ENCODE assay signal across 27 cellular contexts in the genomic region with DNA sequence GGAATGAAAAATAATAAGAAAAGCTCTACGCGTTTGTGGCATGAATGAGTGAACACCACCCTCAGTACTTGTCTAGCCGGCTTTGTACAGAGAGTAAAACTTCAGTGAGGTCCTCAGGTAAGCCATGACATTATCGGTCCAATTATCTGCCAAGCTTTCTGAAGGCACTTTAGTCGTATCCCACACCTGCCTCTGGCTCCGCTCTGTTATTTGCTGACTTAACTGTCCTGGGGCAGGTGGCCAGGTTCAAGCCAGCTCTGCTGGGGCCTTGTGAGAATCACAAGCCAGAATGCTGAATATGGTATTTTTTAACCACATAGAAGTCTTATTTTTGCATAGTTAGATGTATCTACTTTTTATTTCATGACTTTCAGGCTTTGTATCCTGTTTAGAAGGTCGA.
DNase-seq lines count a peak whose midpoint lies in the region; ATAC-seq and TF ChIP-seq lines count a peak whose summit lies in the region.
"Had no signal": no experiment of that assay in that cellular context is flagged by ENCODE, and none has a peak within 500 bp of the region (broad histone marks: within the 10 kb centered on the region; RNA-seq: fewer than 3 reads in every experiment).

No MANE protein-coding gene starts in this region.

- H4K20me1 ChIP-seq in KMS-11 (ENCODE audit: insufficient read depth) (no peaks in the 10 kb centered on the region), hepatocyte (ENCODE audit: insufficient read depth, poor library complexity, severe bottlenecking) (no peaks in the 10 kb centered on the region)

- TF ChIP-seq CTCF in KMS-11 (conservative IDR thresholded peaks at IDR 0.05; ENCODE audit: low read depth, low read length): no peak
- no peak for TF ChIP-seq CTCF in hepatocyte (IDR thresholded peaks at IDR 0.05; ENCODE audit: poor library complexity)

- no peak overlapping the region for H3K4me3 ChIP-seq in KMS-11 (IDR thresholded peaks at IDR 0.05; ENCODE audit: insufficient read depth, low read depth, low read length)
- no peak overlapping the region for H3K4me3 ChIP-seq in hepatocyte
- H3K4me3 ChIP-seq: HAP-1, tibial artery had no signal

- H2AFZ ChIP-seq in KMS-11 (ENCODE audit: low read depth) (no peak overlapping the region), hepatocyte (no peak overlapping the region)

- H3K27me3 ChIP-seq in KMS-11 (ENCODE audit: insufficient read depth, low read depth): no peaks in the 10 kb centered on the region
- H3K27me3 ChIP-seq in hepatocyte: no peaks in the 10 kb centered on the region
- H3K27me3 ChIP-seq: tibial artery had no signal

- WGBS in hepatocyte (ENCODE audit: low lambda C conversion rate, missing lambda C conversion rate): 90% methylated on average over 7 of the region's 7 CpGs

- H3K79me2 ChIP-seq in KMS-11 (ENCODE audit: insufficient read depth, low read depth): no peaks in the 10 kb centered on the region
- H3K79me2 ChIP-seq in hepatocyte: no peaks in the 10 kb centered on the region

- ATAC-seq in GM21515 (IDR thresholded peaks at IDR 0.05; ENCODE audit: unreplicated experiment) (no peak), GM21381 (IDR thresholded peaks at IDR 0.05; ENCODE audit: unreplicated experiment) (no peak)
- ATAC-seq: naive thymus-derived CD4-positive, alpha-beta T cell had no signal

- DNase-seq in DMS153 (lab: John Stamatoyannopoulos, UW) (peak; percentile 27), DMS153 treated with DMSO at 0.1 percent for 48 hours (lab: John Stamatoyannopoulos, UW; ENCODE audit: unreplicated experiment) (no peak), RPMI8226 (peak; percentile 94), hepatocyte (ENCODE audit: low spot score) (no peak), NCI-H748 (lab: John Stamatoyannopoulos, UW; ENCODE audit: unreplicated experiment) (no peak)
- DNase-seq: activated CD4-positive, CD25-positive, alpha-beta regulatory T cell; activated gamma-delta T cell; activated naive CD8-positive, alpha-beta T cell treated with anti-CD3 and anti-CD28 coated beads for 36 hours; activated T-cell treated with anti-CD3 and anti-CD28 coated beads, Interleukin-2, amount 50 U/mL, for 24 hours; anterior cingulate cortex; DMS79; GDM1; glutamatergic neuron; Kasumi-1; naive thymus-derived CD4-positive, alpha-beta T cell; NCI-H187 treated with DMSO at 0.1 percent for 48 hours; NCI-H526 treated with DMSO at 0.1 percent for 48 hours; SK-N-SH; stimulated activated CD4-positive, alpha-beta T cell treated with anti-CD3 and anti-CD28 coated beads, Interleukin-12 subunit alpha, Interleukin-12 subunit beta, amount 100 ng/mL, for 4 hours; stimulated activated CD4-positive, alpha-beta T cell treated with anti-CD3 and anti-CD28 coated beads, Interleukin-4, amount 100 ng/mL, for 1 hour; tibial artery had no signal

- no peaks in the 10 kb centered on the region for H3K9me2 ChIP-seq in hepatocyte (replicated peaks; ENCODE audit: insufficient read depth)
- H3K9me2 ChIP-seq: SK-N-SH had no signal

- H3K9ac ChIP-seq in KMS-11: no peak overlapping the region
- H3K9ac ChIP-seq: SK-N-SH had no signal

- H3K36me3 ChIP-seq in KMS-11 (ENCODE audit: insufficient read depth) (no peaks in the 10 kb centered on the region), hepatocyte (replicated peaks; ENCODE audit: insufficient read depth, low read depth) (no peaks in the 10 kb centered on the region)
- H3K36me3 ChIP-seq: HAP-1, neutrophil, tibial artery had no signal

- H3K27ac ChIP-seq in KMS-11: 0 out of 2 replicates have a peak overlapping the region, but pooled peaks have one; percentile 13
- peak overlapping the region; percentile 72 for H3K27ac ChIP-seq in hepatocyte
- H3K27ac ChIP-seq: 22Rv1, neutrophil, tibial artery had no signal

- peaks cover 22% of the 10 kb centered on the region for H3K4me1 ChIP-seq in KMS-11 (ENCODE audit: low read depth, poor library complexity, severe bottlenecking)
- peaks cover 7% of the 10 kb centered on the region for H3K4me1 ChIP-seq in hepatocyte (ENCODE audit: insufficient read depth)
- H3K4me1 ChIP-seq: HAP-1 had no signal

- H3K4me2 ChIP-seq in KMS-11 (peak overlapping the region; percentile 37; the same call in 1 of the 2 replicates), hepatocyte (no peak overlapping the region)
- H3K4me2 ChIP-seq: SK-N-SH had no signal

- H3K9me3 ChIP-seq in hepatocyte (ENCODE audit: low read depth): no peaks in the 10 kb centered on the region
- H3K9me3 ChIP-seq: HAP-1, neutrophil, SK-N-SH, tibial artery had no signal

Comparison
In these comparisons a context has a peak if more than half of its experiments do, and no peak if none do; other contexts are left out.
1. DNase-seq: peak in DMS153 (single experiment) and RPMI8226 (single experiment); none in DMS153 treated with DMSO at 0.1 percent for 48 hours (single experiment), hepatocyte (single experiment) and NCI-H748 (single experiment).